ENCODE assay signal across 28 cellular contexts in genomic region chr6:158172001-158172400, GRCh38. TPM values are rescaled to one million over a fixed set of nuclear protein-coding genes. Genes with fewer than 3 reads are reported as not detected.
DNase-seq lines count a peak whose midpoint lies in the region; ATAC-seq and TF ChIP-seq lines count a peak whose summit lies in the region.
"Had no signal": no experiment of that assay in that cellular context is flagged by ENCODE, and none has a peak within 500 bp of the region (broad histone marks: within the 10 kb centered on the region; RNA-seq: fewer than 3 reads in every experiment).

No MANE protein-coding gene starts in this region.

- H3K9me3 ChIP-seq in OCI-LY7 (ENCODE audit: low read length) (no peaks in the 10 kb centered on the region), mesodermal cell (ENCODE audit: control insufficient read depth, low read length) (no peaks in the 10 kb centered on the region), tibial nerve (no peaks in the 10 kb centered on the region)
- H3K9me3 ChIP-seq: HAP-1, right atrium auricular region, vagina had no signal

- H3K4me3 Mint-ChIP-seq in glutamatergic neuron (ENCODE audit: unreplicated experiment) = no peak overlapping the region
- H3K4me3 Mint-ChIP-seq: activated T-helper 1 cell treated with anti-CD3 and anti-CD28 coated beads, Interleukin-12 subunit alpha, Interleukin-12 subunit beta, Interleukin-2, Interleukin-4 antibody, amounts not matched to agents 30 ng/mL and 10 ng/mL and 1 ng/mL, durations not matched to agents 14 hours and 24 hours and 36 hours; neural crest cell; stimulated activated naive CD8-positive, alpha-beta T cell treated with anti-CD3 and anti-CD28 coated beads, Interleukin-15, amount 100 ng/mL, for 72 hours had no signal

- H3K4me1 ChIP-seq in OCI-LY7 (ENCODE audit: insufficient read depth, low read length, poor library complexity, severe bottlenecking) (peaks cover 4% of the 10 kb centered on the region), mesodermal cell (ENCODE audit: control insufficient read depth, insufficient read depth, low read length, poor library complexity, severe bottlenecking) (peaks cover 21% of the 10 kb centered on the region), tibial nerve (peaks cover 0 to 54% (median 24%) of the 10 kb centered on the region in 4 donors)

- no peak overlapping the region for H3K27ac Mint-ChIP-seq in glutamatergic neuron (ENCODE audit: unreplicated experiment)
- H3K27ac Mint-ChIP-seq: activated T-helper 1 cell treated with anti-CD3 and anti-CD28 coated beads, Interleukin-12 subunit alpha, Interleukin-12 subunit beta, Interleukin-2, Interleukin-4 antibody, amounts not matched to agents 30 ng/mL and 10 ng/mL and 1 ng/mL, durations not matched to agents 14 hours and 24 hours and 36 hours; stimulated activated naive CD8-positive, alpha-beta T cell treated with anti-CD3 and anti-CD28 coated beads, Interleukin-15, amount 100 ng/mL, for 72 hours had no signal

- peaks cover under 1% of the 10 kb centered on the region for H3K4me1 Mint-ChIP-seq in glutamatergic neuron (ENCODE audit: low read depth, unreplicated experiment)

- no peak for ATAC-seq in HG03439 (IDR thresholded peaks at IDR 0.05; ENCODE audit: unreplicated experiment)
- ATAC-seq: activated CD4-positive, CD25-positive, alpha-beta regulatory T cell treated with anti-CD3 and anti-CD28 coated beads, Interleukin-2, amount 50 U/mL, for 24 hours; left colon; stimulated activated naive CD8-positive, alpha-beta T cell treated with anti-CD3 and anti-CD28 coated beads, Interleukin-15, amount 100 ng/mL, for 72 hours had no signal

- no peak for TF ChIP-seq POLR2A in tibial nerve (IDR thresholded peaks at IDR 0.05)

- H4K20me1 ChIP-seq in OCI-LY7 (ENCODE audit: insufficient read depth, low read length) = no peaks in the 10 kb centered on the region

- no peak for TF ChIP-seq EP300 in tibial nerve (IDR thresholded peaks at IDR 0.05)

- no peaks in the 10 kb centered on the region for H3K36me3 Mint-ChIP-seq in glutamatergic neuron (ENCODE audit: unreplicated experiment)

- WGBS in mesodermal cell (ENCODE audit: insufficient coverage in 2 of 2), 2 experiments = 100% methylated on average over 3 of the region's 5 CpGs; no CpG with 5 or more reads in 1 of the 2 experiments
- WGBS in tibial nerve, 2 donors = 93 to 96% methylated on average over 5 of the region's 5 CpGs

- intact Hi-C loops in OCI-LY7 (cut with micrococcal nuclease; ENCODE audit: unreplicated experiment) = no loop called here

- H3K4me3 ChIP-seq in OCI-LY7 (ENCODE audit: low read depth, low read length, poor library complexity, severe bottlenecking) = no peak overlapping the region
- H3K4me3 ChIP-seq in coronary artery = no peak overlapping the region
- no peak overlapping the region for H3K4me3 ChIP-seq in mesodermal cell (ENCODE audit: extremely low read depth, insufficient read depth, low read length, poor library complexity, severe bottlenecking)
- no peak overlapping the region for H3K4me3 ChIP-seq in tibial nerve
- H3K4me3 ChIP-seq: BLaER1 treated with 17β-estradiol and CSF1 and Interleukin-3, amounts not matched to agents 10 nM and 100 nM; HAP-1; right atrium auricular region; vagina had no signal

- no peak for DNase-seq in OCI-LY7 (ENCODE audit: low spot score)
- no peak for DNase-seq in coronary artery (ENCODE audit: low spot score)
- DNase-seq in tibial nerve (ENCODE audit: low spot score in 2 of 2) = no peak
- DNase-seq in OCI-M1 (lab: John Stamatoyannopoulos, UW) = no peak
- no peak for DNase-seq in glutamatergic neuron
- DNase-seq: activated CD4-positive, alpha-beta T cell treated with anti-CD3 and anti-CD28 coated beads, Interleukin-2, amount 50 U/mL, for 48 hours; activated naive CD4-positive, alpha-beta T cell treated with anti-CD3 and anti-CD28 coated beads, Interleukin-2, amount 50 U/mL, for 16 hours; DMS53; effector CD8-positive, alpha-beta T cell; foreskin fibroblast; left colon; MV-4-11; NCI-H1436 treated with DMSO at 0.1 percent for 48 hours; NCI-H2107; NCI-H446; NCI-H774; SHP77 treated with DMSO at 0.1 percent for 48 hours; stimulated activated CD8-positive, alpha-beta memory T cell treated with anti-CD3 and anti-CD28 coated beads, Interleukin-4, amount 100 ng/mL, for 48 hours; stimulated activated naive CD8-positive, alpha-beta T cell treated with anti-CD3 and anti-CD28 coated beads, Interleukin-15, amount 100 ng/mL, for 72 hours had no signal

- CTCF ChIA-PET in OCI-LY7 (lab: Charles Lee; ENCODE audit: unreplicated experiment) = no interaction called here

- peaks cover 5% of the 10 kb centered on the region for H3K27me3 Mint-ChIP-seq in glutamatergic neuron (ENCODE audit: unreplicated experiment)
- H3K27me3 Mint-ChIP-seq: stimulated activated naive CD8-positive, alpha-beta T cell treated with anti-CD3 and anti-CD28 coated beads, Interleukin-15, amount 100 ng/mL, for 72 hours had no signal

- H3K4me2 ChIP-seq in OCI-LY7 (ENCODE audit: low read length) = no peak overlapping the region
- H3K4me2 ChIP-seq: BLaER1 treated with 17β-estradiol and CSF1 and Interleukin-3, amounts not matched to agents 10 nM and 100 nM had no signal

- TSS peak; percentile 34 for BruUV-seq in OCI-LY7 (replicated peaks; lab: Mats Ljungman, UMichigan)

- H3K79me2 ChIP-seq in OCI-LY7 (ENCODE audit: insufficient read depth, low read depth, low read length) = no peaks in the 10 kb centered on the region; the same call in 1 of the 2 replicates

- TF ChIP-seq CTCF in OCI-LY7 (conservative IDR thresholded peaks at IDR 0.05; ENCODE audit: low read length) = no peak
- no peak for TF ChIP-seq CTCF in coronary artery (IDR thresholded peaks at IDR 0.05)
- TF ChIP-seq CTCF in tibial nerve (IDR thresholded peaks at IDR 0.05) = no peak
- no peak for TF ChIP-seq CTCF in glutamatergic neuron (IDR thresholded peaks at IDR 0.05; ENCODE audit: partially characterized antibody, unreplicated experiment)

- H2AFZ ChIP-seq in OCI-LY7 (ENCODE audit: low read length) = no peak overlapping the region

- peaks cover 4% of the 10 kb centered on the region for H3K9me3 Mint-ChIP-seq in glutamatergic neuron (ENCODE audit: unreplicated experiment)
- H3K9me3 Mint-ChIP-seq: activated T-helper 1 cell treated with anti-CD3 and anti-CD28 coated beads, Interleukin-12 subunit alpha, Interleukin-12 subunit beta, Interleukin-2, Interleukin-4 antibody, amounts not matched to agents 30 ng/mL and 10 ng/mL and 1 ng/mL, durations not matched to agents 14 hours and 24 hours and 36 hours; neural crest cell; stimulated activated naive CD8-positive, alpha-beta T cell treated with anti-CD3 and anti-CD28 coated beads, Interleukin-15, amount 100 ng/mL, for 72 hours had no signal

- POLR2A ChIA-PET in OCI-LY7 (lab: Charles Lee) = interaction anchor here (0.6 kb wide), 1 partner anchor 17 kb away, joined by 5 read pairs; no protein-coding TSS in a partner anchor

- no peaks in the 10 kb centered on the region for H3K36me3 ChIP-seq in OCI-LY7 (ENCODE audit: insufficient read depth, low read length)
- peaks cover 40% of the 10 kb centered on the region for H3K36me3 ChIP-seq in mesodermal cell (ENCODE audit: control insufficient read depth, insufficient read depth, low read length)
- H3K36me3 ChIP-seq in tibial nerve = no peaks in the 10 kb centered on the region
- H3K36me3 ChIP-seq: right atrium auricular region, vagina had no signal

- H3K9me2 ChIP-seq in OCI-LY7 (ENCODE audit: insufficient read depth, low read length) = no peaks in the 10 kb centered on the region

- H3K27ac ChIP-seq in OCI-LY7 (ENCODE audit: low read depth, low read length, poor library complexity, severe bottlenecking) = no peak overlapping the region
- peak overlapping the region; percentile 27 to 84 for H3K27ac ChIP-seq in coronary artery
- peak overlapping the region; percentile 97 for H3K27ac ChIP-seq in mesodermal cell (ENCODE audit: low read depth, low read length, severe bottlenecking)
- peak overlapping the region in 3 of 4 donors; percentile 13 to 89 (median 74) for H3K27ac ChIP-seq in tibial nerve
- H3K27ac ChIP-seq: BLaER1 treated with 17β-estradiol and CSF1 and Interleukin-3, amounts not matched to agents 10 nM and 100 nM had no signal

- no peaks in the 10 kb centered on the region for H3K27me3 ChIP-seq in tibial nerve
- H3K27me3 ChIP-seq: right atrium auricular region, vagina had no signal

RNA-seq across cellular contexts. Expression of gene GTF2H5, which starts 3.9 kb away (rescaled TPM):
- 2.2 and 2.6 TPM in 2 replicates for total RNA-seq in OCI-LY7 (2014; rRNA removed; shearing (Covaris generic))
- total RNA-seq in OCI-LY7 (2022) = 13.7 and 16.9 TPM in 2 replicates
- polyA plus RNA-seq in mesodermal cell (2013, experiment 1 of 2) = 19.0 TPM
- polyA plus RNA-seq in mesodermal cell (2013, experiment 2 of 2) = 29.9 TPM
- 1 to 10 TPM; 2.7 to 5.0 (median 3.9) TPM for total RNA-seq in tibial nerve
- total RNA-seq in glutamatergic neuron (ENCODE audit: unreplicated experiment) = 16.0 TPM

RNA-seq across cellular contexts. Expression of gene SERAC1, which starts 3.9 kb away (rescaled TPM):
- 3.0 and 3.2 TPM in 2 replicates for total RNA-seq in OCI-LY7 (2014; rRNA removed; shearing (Covaris generic))
- total RNA-seq in OCI-LY7 (2022) (6.9 and 7.1 TPM in 2 replicates), tibial nerve (1 to 10 TPM; 4.7 to 9.6 (median 6.2) TPM), glutamatergic neuron (ENCODE audit: unreplicated experiment) (29.7 TPM)
- 12.1 TPM for polyA plus RNA-seq in mesodermal cell (2013, experiment 1 of 2)
- polyA plus RNA-seq in mesodermal cell (2013, experiment 2 of 2) = 12.0 TPM
